16 cellular contexts compared by ENCODE assay signal in the genomic region with DNA sequence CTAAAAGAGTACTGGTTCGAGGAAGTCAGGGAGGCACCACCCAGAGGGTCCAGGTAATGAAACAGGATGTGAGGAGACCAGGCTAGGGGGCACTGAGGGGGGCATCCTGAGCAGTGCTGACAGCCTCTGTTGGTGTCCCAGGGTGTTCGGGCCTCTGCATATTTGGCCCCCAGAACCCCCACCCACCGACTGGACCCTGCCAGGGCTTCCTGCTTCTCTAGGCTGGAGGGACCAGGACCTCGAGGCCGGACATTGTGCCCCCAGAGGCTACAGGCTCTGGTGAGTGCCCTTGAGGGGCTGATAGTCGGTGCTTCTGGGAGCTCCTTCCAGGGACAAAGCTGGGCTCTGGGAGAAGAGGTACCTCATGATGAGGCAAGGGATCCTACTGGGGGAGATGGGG. TPM values are rescaled to one million over a fixed set of nuclear protein-coding genes. Genes with fewer than 3 reads are reported as not detected.
"Had no signal": no experiment of that assay in that cellular context is flagged by ENCODE, and none has a peak within 500 bp of the region (broad histone marks: within the 10 kb centered on the region; RNA-seq: fewer than 3 reads in every experiment).

No MANE protein-coding gene starts in this region.

- H3K27me3 ChIP-seq: cardiac muscle cell had no signal

- H3K36me3 ChIP-seq: cardiac muscle cell, esophagus muscularis mucosa had no signal

- H3K9me3 Mint-ChIP-seq: activated T-cell treated with anti-CD3 and anti-CD28 coated beads, Interleukin-2, amount 50 U/mL, for 4 hours; stimulated activated naive CD8-positive, alpha-beta T cell treated with anti-CD3 and anti-CD28 coated beads, Interleukin-15, Interleukin-2, amounts not matched to agents 100 ng/mL and 50 ng/mL, for 24 hours; type B pancreatic cell had no signal

- H3K27ac Mint-ChIP-seq: stimulated activated naive CD8-positive, alpha-beta T cell treated with anti-CD3 and anti-CD28 coated beads, Interleukin-15, Interleukin-2, amounts not matched to agents 100 ng/mL and 50 ng/mL, for 24 hours; type B pancreatic cell had no signal

- H3K9me3 ChIP-seq: esophagus muscularis mucosa had no signal

- H3K27ac ChIP-seq: cardiac muscle cell, esophagus muscularis mucosa had no signal

- DNase-seq: activated CD4-positive, alpha-beta T cell treated with anti-CD3 and anti-CD28 coated beads, Interleukin-2, amount 50 U/mL, for 1 hour; activated effector memory CD4-positive, alpha-beta T cell treated with Interleukin-2 at 50 U/mL for 16 hours; activated naive CD4-positive, alpha-beta T cell treated with anti-CD3 and anti-CD28 coated beads, Interleukin-2, amount 50 U/mL, for 16 hours; activated T-cell treated with anti-CD3 and anti-CD28 coated beads, Interleukin-2, amount 50 U/mL, for 4 hours; left colon; occipital lobe; small intestine; stimulated activated CD4-positive, alpha-beta T cell treated with anti-CD3 and anti-CD28 coated beads, Interleukin-4, amount 100 ng/mL, for 4 hours; stimulated activated CD8-positive, alpha-beta memory T cell treated with anti-CD3 and anti-CD28 coated beads, Interleukin-4, amount 100 ng/mL, for 48 hours had no signal

- H3K4me3 Mint-ChIP-seq: activated T-cell treated with anti-CD3 and anti-CD28 coated beads, Interleukin-2, amount 50 U/mL, for 4 hours; stimulated activated naive CD8-positive, alpha-beta T cell treated with anti-CD3 and anti-CD28 coated beads, Interleukin-15, Interleukin-2, amounts not matched to agents 100 ng/mL and 50 ng/mL, for 24 hours had no signal

- FAIRE-seq: endometrium, islet of Langerhans, small intestine had no signal

- H3K4me3 ChIP-seq: cardiac muscle cell, esophagus muscularis mucosa, lung had no signal

- ATAC-seq: activated T-cell treated with anti-CD3 and anti-CD28 coated beads, Interleukin-2, amount 50 U/mL, for 4 hours; left colon had no signal

RNA-seq across cellular contexts. Expression of a gene that starts 11.4 kb away (rescaled TPM):
- polyA plus RNA-seq: cardiac muscle cell had no signal
